8 cellular contexts compared by ENCODE assay signal in genomic region chr17:41690497-41690896, GRCh38. TPM values are rescaled to one million over a fixed set of nuclear protein-coding genes. Genes with fewer than 3 reads are reported as not detected.
A peak's percentile ranks its signal among the peaks of the same experiment; 100 is the strongest.
DNase-seq lines count a peak whose midpoint lies in the region; ATAC-seq and TF ChIP-seq lines count a peak whose summit lies in the region.

No MANE protein-coding gene starts in this region.

- H3K4me3 ChIP-seq in IMR-90 (ENCODE audit: insufficient read depth, low read depth, low read length): no peak overlapping the region
- H3K4me3 ChIP-seq in breast epithelium: peak overlapping the region; percentile 74 to 88 (median 86)
- H3K4me3 ChIP-seq in mononuclear cell (ENCODE audit: low read length): peak overlapping the region; percentile 0

- H3K9me1 ChIP-seq in IMR-90 (ENCODE audit: insufficient read depth, low read length): peaks cover 15% of the 10 kb centered on the region

- TF ChIP-seq CTCF in 22Rv1 (IDR thresholded peaks at IDR 0.05): no peak
- TF ChIP-seq CTCF in IMR-90 (conservative IDR thresholded peaks at IDR 0.05; ENCODE audit: low read depth, low read length): no peak
- no peak for TF ChIP-seq CTCF in breast epithelium (IDR thresholded peaks at IDR 0.05)

- H2AK9ac ChIP-seq in IMR-90 (replicated peaks; ENCODE audit: low read depth, low read length, poor library complexity): no peak overlapping the region

- dilution Hi-C loops in IMR-90 (cut with HindIII; ENCODE audit: low sequenced_read_pairs, unreplicated experiment): no loop called here

- TF ChIP-seq POLR2A in IMR-90 (IDR thresholded peaks at IDR 0.05; ENCODE audit: low read depth, low read length): peak; percentile 1; the same call in 1 of the 2 replicates
- TF ChIP-seq POLR2A in breast epithelium (IDR thresholded peaks at IDR 0.05): no peak

- H3K27me3 ChIP-seq in IMR-90 (ENCODE audit: control insufficient read depth, insufficient read depth, low read length) (no peaks in the 10 kb centered on the region), breast epithelium (no peaks in the 10 kb centered on the region), mononuclear cell (ENCODE audit: insufficient read depth, low read length) (no peaks in the 10 kb centered on the region)

- H2BK120ac ChIP-seq in IMR-90 (ENCODE audit: low read depth, low read length): no peak overlapping the region

- H3K56ac ChIP-seq in IMR-90 (ENCODE audit: extremely low read depth, insufficient read depth, low read length): peak overlapping the region; percentile 93; the same call in 1 of the 2 replicates

- peak overlapping the region; percentile 40; the same call in 1 of the 2 replicates for H3K14ac ChIP-seq in IMR-90 (replicated peaks; ENCODE audit: low read depth, low read length)

- TF ChIP-seq RAD21 in IMR-90 (IDR thresholded peaks at IDR 0.05; ENCODE audit: low read length): no peak

- no TSS peak for BruUV-seq in IMR-90 (replicated peaks; lab: Mats Ljungman, UMichigan)

- H3K4me2 ChIP-seq in IMR-90 (ENCODE audit: low read depth, low read length): peak overlapping the region; percentile 100; the same call in 1 of the 2 replicates

- H3K9me3 ChIP-seq in IMR-90 (ENCODE audit: control insufficient read depth, insufficient read depth, low read length) (no peaks in the 10 kb centered on the region), breast epithelium (no peaks in the 10 kb centered on the region), mononuclear cell (ENCODE audit: low read depth, low read length) (no peaks in the 10 kb centered on the region)

- peak overlapping the region; percentile 96 for H3K27ac ChIP-seq in 22Rv1
- H3K27ac ChIP-seq in IMR-90 (ENCODE audit: insufficient read depth, low read length): no peak overlapping the region
- H3K27ac ChIP-seq in breast epithelium: peak overlapping the region; percentile 97 to 100

- no CpG with 5 or more reads among the region's 2 CpGs for WGBS in IMR-90 (ENCODE audit: extremely low coverage in 2 of 2, insufficient read length in 1 of 2), 2 experiments

- H3K23ac ChIP-seq in IMR-90 (ENCODE audit: low read depth, low read length): peak overlapping the region; percentile 29; the same call in 1 of the 2 replicates

- H4K5ac ChIP-seq in IMR-90 (ENCODE audit: low read depth, low read length): no peak overlapping the region

- H3K79me1 ChIP-seq in IMR-90 (ENCODE audit: low read depth in 1 of 2, low read length in 2 of 2): peaks cover 19 to 47% of the 10 kb centered on the region in 2 experiments

- H2AK5ac ChIP-seq in IMR-90 (ENCODE audit: low read depth, low read length): no peak overlapping the region

- no peak overlapping the region for H2BK15ac ChIP-seq in IMR-90 (ENCODE audit: low read depth, low read length)

- no peak overlapping the region for H3K4ac ChIP-seq in IMR-90 (ENCODE audit: low read depth, low read length)

- POLR2A ChIA-PET in IMR-90 (lab: Charles Lee; ENCODE audit: unreplicated experiment): no interaction called here

- H3K36me3 ChIP-seq in IMR-90 (ENCODE audit: control insufficient read depth, insufficient read depth, low read length) (peaks cover 46% of the 10 kb centered on the region), breast epithelium (no peaks in the 10 kb centered on the region)

- no peak overlapping the region; a peak in 1 of 4 replicates for H4K8ac ChIP-seq in IMR-90 (ENCODE audit: low read depth in 2 of 2, low read length in 2 of 2)

- peak overlapping the region; percentile 97; the same call in 1 of the 2 replicates for H3K9ac ChIP-seq in IMR-90 (ENCODE audit: low read depth, low read length)

- in situ Hi-C loops in IMR-90 (cut with MboI; ENCODE audit: low sequenced_read_pairs): no loop called here

- intact Hi-C loops in IMR-90 (cut with micrococcal nuclease): no loop called here
- intact Hi-C loops in breast epithelium (cut with DNase I; ENCODE audit: low total_unique reads): no loop called here

- no peak for DNase-seq in IMR-90
- DNase-seq in breast epithelium (ENCODE audit: low spot score in 2 of 2): no peak
- no peak for DNase-seq in NCI-H226
- DNase-seq in DMS153 treated with DMSO at 0.1 percent for 48 hours (lab: John Stamatoyannopoulos, UW; ENCODE audit: unreplicated experiment): no peak
- no peak for DNase-seq in germinal center (ENCODE audit: low spot score)

- peaks cover 63% of the 10 kb centered on the region for H4K20me1 ChIP-seq in IMR-90 (ENCODE audit: insufficient read depth, low read length)

- no peak overlapping the region for H3K18ac ChIP-seq in IMR-90 (ENCODE audit: low read depth, low read length)

- no peak overlapping the region for H4K91ac ChIP-seq in IMR-90 (ENCODE audit: insufficient read depth, low read depth, low read length)

- ATAC-seq in IMR-90 (ENCODE audit: low read depth): no peak
- no peak for ATAC-seq in GM21390 (IDR thresholded peaks at IDR 0.05; ENCODE audit: unreplicated experiment)

- no peak overlapping the region for H2BK5ac ChIP-seq in IMR-90 (ENCODE audit: low read depth, low read length, poor library complexity, severe bottlenecking)

- CTCF ChIA-PET in IMR-90 (lab: Yijun Ruan, JAX): interaction anchor here (0.8 to 0.9 kb wide), 2 partner anchors 12 to 34 kb away, joined by 3 read pairs; no protein-coding TSS in a partner anchor

- no peak overlapping the region for H2BK20ac ChIP-seq in IMR-90 (ENCODE audit: low read depth, low read length)

- H3K4me1 ChIP-seq in IMR-90 (ENCODE audit: control insufficient read depth, insufficient read depth, low read length) (peaks cover 3% of the 10 kb centered on the region), breast epithelium (peaks cover 8 to 16% of the 10 kb centered on the region in 2 donors), mononuclear cell (ENCODE audit: insufficient read depth, low read length) (peaks cover 36% of the 10 kb centered on the region)

- H2AFZ ChIP-seq in IMR-90 (replicated peaks; ENCODE audit: low read length, poor library complexity): no peak overlapping the region

TF ChIP-seq in IMR-90, 13 proteins besides CTCF, POLR2A, EP300 and RAD21:
- TF ChIP-seq MAFK (IDR thresholded peaks at IDR 0.05; ENCODE audit: low read depth, low read length): no peak
- no peak for TF ChIP-seq SMC3 (IDR thresholded peaks at IDR 0.05; ENCODE audit: low read depth, low read length)
TF ChIP-seq in IMR-90: peak in this region for 0.

RNA-seq across cellular contexts. Expression of gene EIF1, which starts 1.8 kb away (rescaled TPM):
- total RNA-seq in IMR-90 (2012; rRNA removed) (89.4 and 102 TPM in 2 replicates), breast epithelium (100 to 1,000 TPM; 217 to 850 (median 260) TPM), mononuclear cell (719 TPM)
- 381 and 388 TPM in 2 replicates for polyA plus RNA-seq in IMR-90 (2012; rRNA removed)
- 195 and 266 TPM in 2 replicates for polyA plus RNA-seq in IMR-90 (2012; cell fraction: cytosol; rRNA removed)
- 262 and 802 TPM in 2 replicates for polyA plus RNA-seq in IMR-90 (2012; cell fraction: nucleus; rRNA removed; ENCODE audit: low replicate concordance)

RNA-seq across cellular contexts. Expression of gene GAST, which starts 21.6 kb away (rescaled TPM):
- total RNA-seq in IMR-90 (2012; rRNA removed) (not detected in 2 replicates), breast epithelium (not detected), mononuclear cell (not detected)
- not detected in 2 replicates for polyA plus RNA-seq in IMR-90 (2012; rRNA removed)
- polyA plus RNA-seq in IMR-90 (2012; cell fraction: cytosol; rRNA removed): not detected in 2 replicates
- not detected in 2 replicates for polyA plus RNA-seq in IMR-90 (2012; cell fraction: nucleus; rRNA removed; ENCODE audit: low replicate concordance)

RNA-seq across cellular contexts. Expression of gene HAP1, which starts 43.9 kb away (rescaled TPM):
- under 0.01 TPM in 1 of 2 replicates, not detected in the other for total RNA-seq in IMR-90 (2012; rRNA removed)
- 0.09 and 0.11 TPM in 2 replicates for polyA plus RNA-seq in IMR-90 (2012; rRNA removed)
- 0.02 and 0.03 TPM in 2 replicates for polyA plus RNA-seq in IMR-90 (2012; cell fraction: cytosol; rRNA removed)
- 1.1 and 1.3 TPM in 2 replicates for polyA plus RNA-seq in IMR-90 (2012; cell fraction: nucleus; rRNA removed; ENCODE audit: low replicate concordance)
- total RNA-seq in breast epithelium: 1 to 10 TPM in 1 of 3 donors, under 1 TPM in 1, not detected in 1; 0.33 to 2.2 TPM
- total RNA-seq in mononuclear cell: not detected
